12 cellular contexts compared by ENCODE assay signal in genomic region chr6:119096683-119097310, GRCh38. TPM values are rescaled to one million over a fixed set of nuclear protein-coding genes. Genes with fewer than 3 reads are reported as not detected.
DNase-seq lines count a peak whose midpoint lies in the region; ATAC-seq, FAIRE-seq and TF ChIP-seq lines count a peak whose summit lies in the region.
"Had no signal": no experiment of that assay in that cellular context is flagged by ENCODE, and none has a peak within 500 bp of the region (broad histone marks: within the 10 kb centered on the region; RNA-seq: fewer than 3 reads in every experiment).

No MANE protein-coding gene starts in this region.

- TF ChIP-seq CTCF in endothelial cell of umbilical vein (IDR thresholded peaks at IDR 0.05; ENCODE audit: extremely low read depth in 1 of 2, insufficient read depth in 1 of 2, low read depth in 1 of 2, low read length in 2 of 2), result no peak
- no peak for TF ChIP-seq CTCF in lower lobe of right lung (IDR thresholded peaks at IDR 0.05)
- TF ChIP-seq CTCF in MM.1S (IDR thresholded peaks at IDR 0.05; ENCODE audit: low read length), result no peak

- H3K9me3 Mint-ChIP-seq in activated CD8-positive, alpha-beta T cell treated with anti-CD3 and anti-CD28 coated beads, Interleukin-2, amount 10 ng/mL, durations not matched to agents 7 days and 5 days (ENCODE audit: insufficient read depth), result no peaks in the 10 kb centered on the region
- H3K9me3 Mint-ChIP-seq in activated T-cell treated with anti-CD3 and anti-CD28 coated beads, Interleukin-2, amount 50 U/mL, for 24 hours, result no peaks in the 10 kb centered on the region
- H3K9me3 Mint-ChIP-seq: activated naive CD8-positive, alpha-beta T cell treated with anti-CD3 and anti-CD28 coated beads, Interleukin-2, amount 10 ng/mL, durations not matched to agents 7 days and 5 days had no signal

- H2AFZ ChIP-seq in endothelial cell of umbilical vein (ENCODE audit: low read depth, low read length), result no peak overlapping the region
- H2AFZ ChIP-seq in MM.1S (ENCODE audit: low read length), result no peak overlapping the region

- H3K36me3 Mint-ChIP-seq in activated CD8-positive, alpha-beta T cell treated with anti-CD3 and anti-CD28 coated beads, Interleukin-2, amount 10 ng/mL, durations not matched to agents 7 days and 5 days (ENCODE audit: low read depth), result no peaks in the 10 kb centered on the region
- no peaks in the 10 kb centered on the region for H3K36me3 Mint-ChIP-seq in activated T-cell treated with anti-CD3 and anti-CD28 coated beads, Interleukin-2, amount 50 U/mL, for 24 hours (ENCODE audit: low read depth)
- H3K36me3 Mint-ChIP-seq: activated naive CD8-positive, alpha-beta T cell treated with anti-CD3 and anti-CD28 coated beads, Interleukin-2, amount 10 ng/mL, durations not matched to agents 7 days and 5 days had no signal

- DNase-seq in SHP77 (lab: John Stamatoyannopoulos, UW), result peak; percentile 29 to 79
- DNase-seq in endothelial cell of umbilical vein (ENCODE audit: low read depth, low spot score), result peak; percentile 34
- DNase-seq in lower lobe of right lung, result no peak
- DNase-seq in superior temporal gyrus (ENCODE audit: extremely low spot score), result peak; percentile 40
- DNase-seq in activated CD8-positive, alpha-beta T cell treated with anti-CD3 and anti-CD28 coated beads, Interleukin-2, amount 10 ng/mL, durations not matched to agents 7 days and 5 days, result no peak
- DNase-seq in activated T-cell treated with anti-CD3 and anti-CD28 coated beads, Interleukin-2, amount 50 U/mL, for 24 hours, result no peak
- no peak for DNase-seq in MM.1S
- no peak for DNase-seq in NCI-H1930 (lab: John Stamatoyannopoulos, UW)
- DNase-seq: activated naive CD8-positive, alpha-beta T cell treated with anti-CD3 and anti-CD28 coated beads, Interleukin-2, amount 10 ng/mL, durations not matched to agents 7 days and 5 days; GF-D8; NCI-H524 treated with DMSO at 0.1 percent for 48 hours; T-helper 9 cell had no signal

- no peak overlapping the region for H3K9ac ChIP-seq in endothelial cell of umbilical vein (replicated peaks; ENCODE audit: extremely low read depth, insufficient read depth, low read length)
- no peak overlapping the region for H3K9ac ChIP-seq in MM.1S (ENCODE audit: low read length)

- no peak overlapping the region for H3K4me2 ChIP-seq in endothelial cell of umbilical vein (ENCODE audit: insufficient read depth, low read length)
- no peak overlapping the region for H3K4me2 ChIP-seq in MM.1S (ENCODE audit: low read depth, low read length)

- FAIRE-seq in endothelial cell of umbilical vein (lab: Jason Lieb, UNC), result no peak

- peak; percentile 59 to 83 for ATAC-seq in lower lobe of right lung
- no peak for ATAC-seq in activated CD8-positive, alpha-beta T cell treated with anti-CD3 and anti-CD28 coated beads, Interleukin-2, amount 10 ng/mL, durations not matched to agents 7 days and 5 days

- no peaks in the 10 kb centered on the region for H3F3A ChIP-seq in MM.1S (ENCODE audit: insufficient read depth, low read length)

- CTCF ChIA-PET in endothelial cell of umbilical vein (lab: Charles Lee), result no interaction called here
- CTCF ChIA-PET in activated CD8-positive, alpha-beta T cell treated with anti-CD3 and anti-CD28 coated beads, Interleukin-2, amount 10 ng/mL, durations not matched to agents 7 days and 5 days (lab: Charles Lee), result interaction anchor here (0.6 to 4.2 kb wide), 2 partner anchors 13 to 19 kb away, joined by 4 to 29 read pairs; no protein-coding TSS in a partner anchor

- H3K27me3 ChIP-seq in endothelial cell of umbilical vein (ENCODE audit: control insufficient read depth in 2 of 2, insufficient read depth in 2 of 2, low read length in 2 of 2) (no peaks in the 10 kb centered on the region), lower lobe of right lung (ENCODE audit: low read depth) (no peaks in the 10 kb centered on the region), MM.1S (replicated peaks; ENCODE audit: insufficient read depth, low read length) (no peaks in the 10 kb centered on the region)

- H3K79me2 ChIP-seq in endothelial cell of umbilical vein (ENCODE audit: control insufficient read depth, insufficient read depth, low read length) (no peaks in the 10 kb centered on the region), MM.1S (ENCODE audit: low read length) (no peaks in the 10 kb centered on the region)

- dilution Hi-C loops in endothelial cell of umbilical vein (cut with MboI; ENCODE audit: extremely low pct_ligation_motif_present, low sequenced_read_pairs), result no loop called here

- H3K4me1 ChIP-seq in endothelial cell of umbilical vein (ENCODE audit: control insufficient read depth, extremely low read depth, insufficient read depth, low read length) (no peaks in the 10 kb centered on the region), lower lobe of right lung (no peaks in the 10 kb centered on the region), MM.1S (ENCODE audit: low read length) (no peaks in the 10 kb centered on the region)

- H3K4me3 ChIP-seq in endothelial cell of umbilical vein (replicated peaks in 1 of 3; ENCODE audit: insufficient read depth in 1 of 3, low read depth in 1 of 3, low read length in 3 of 3) (no peak overlapping the region), lower lobe of right lung (no peak overlapping the region), MM.1S (ENCODE audit: low read length) (no peak overlapping the region)

- no peak for TF ChIP-seq POLR2A in endothelial cell of umbilical vein (IDR thresholded peaks at IDR 0.05; ENCODE audit: low read depth, low read length)

- no peak overlapping the region for H3K4me3 Mint-ChIP-seq in activated CD8-positive, alpha-beta T cell treated with anti-CD3 and anti-CD28 coated beads, Interleukin-2, amount 10 ng/mL, durations not matched to agents 7 days and 5 days
- no peak overlapping the region for H3K4me3 Mint-ChIP-seq in activated T-cell treated with anti-CD3 and anti-CD28 coated beads, Interleukin-2, amount 50 U/mL, for 24 hours
- H3K4me3 Mint-ChIP-seq: activated naive CD8-positive, alpha-beta T cell treated with anti-CD3 and anti-CD28 coated beads, Interleukin-2, amount 10 ng/mL, durations not matched to agents 7 days and 5 days had no signal

- H3K9me1 ChIP-seq in endothelial cell of umbilical vein (replicated peaks; ENCODE audit: control insufficient read depth, extremely low read depth, insufficient read depth, low read length), result no peaks in the 10 kb centered on the region

- BruUV-seq in endothelial cell of umbilical vein (replicated peaks; lab: Mats Ljungman, UMichigan), result no TSS peak

- intact Hi-C loops in endothelial cell of umbilical vein (cut with micrococcal nuclease), result no loop called here
- intact Hi-C loops in lower lobe of right lung (cut with DNase I), result no loop called here

- POLR2A ChIA-PET in endothelial cell of umbilical vein (lab: Charles Lee), result no interaction called here
- POLR2A ChIA-PET in activated CD8-positive, alpha-beta T cell treated with anti-CD3 and anti-CD28 coated beads, Interleukin-2, amount 10 ng/mL, durations not matched to agents 7 days and 5 days (lab: Charles Lee), result no interaction called here

- no peak overlapping the region for H3K27ac Mint-ChIP-seq in activated CD8-positive, alpha-beta T cell treated with anti-CD3 and anti-CD28 coated beads, Interleukin-2, amount 10 ng/mL, durations not matched to agents 7 days and 5 days
- H3K27ac Mint-ChIP-seq in activated T-cell treated with anti-CD3 and anti-CD28 coated beads, Interleukin-2, amount 50 U/mL, for 24 hours, result no peak overlapping the region
- H3K27ac Mint-ChIP-seq: activated naive CD8-positive, alpha-beta T cell treated with anti-CD3 and anti-CD28 coated beads, Interleukin-2, amount 10 ng/mL, durations not matched to agents 7 days and 5 days had no signal

- H3K27me3 Mint-ChIP-seq in activated CD8-positive, alpha-beta T cell treated with anti-CD3 and anti-CD28 coated beads, Interleukin-2, amount 10 ng/mL, durations not matched to agents 7 days and 5 days (ENCODE audit: low read depth), result no peaks in the 10 kb centered on the region
- H3K27me3 Mint-ChIP-seq in activated T-cell treated with anti-CD3 and anti-CD28 coated beads, Interleukin-2, amount 50 U/mL, for 24 hours, result no peaks in the 10 kb centered on the region
- H3K27me3 Mint-ChIP-seq: activated naive CD8-positive, alpha-beta T cell treated with anti-CD3 and anti-CD28 coated beads, Interleukin-2, amount 10 ng/mL, durations not matched to agents 7 days and 5 days had no signal

- H3K9me2 ChIP-seq in MM.1S (replicated peaks; ENCODE audit: insufficient read depth, low read length), result no peaks in the 10 kb centered on the region

- H3K27ac ChIP-seq in endothelial cell of umbilical vein (ENCODE audit: insufficient read depth, low read depth, low read length) (no peak overlapping the region), lower lobe of right lung (peak overlapping the region; percentile 39), MM.1S (ENCODE audit: low read length) (no peak overlapping the region)

- H3K36me3 ChIP-seq in endothelial cell of umbilical vein (ENCODE audit: control insufficient read depth in 2 of 2, extremely low read depth in 1 of 2, insufficient read depth in 2 of 2, low read length in 2 of 2) (no peaks in the 10 kb centered on the region), lower lobe of right lung (no peaks in the 10 kb centered on the region), MM.1S (replicated peaks; ENCODE audit: insufficient read depth, low read length) (no peaks in the 10 kb centered on the region)

- H4K20me1 ChIP-seq in endothelial cell of umbilical vein (replicated peaks; ENCODE audit: control insufficient read depth, extremely low read depth, insufficient read depth, low read length) (no peaks in the 10 kb centered on the region), MM.1S (ENCODE audit: insufficient read depth, low read length) (no peaks in the 10 kb centered on the region)

- H3K4me1 Mint-ChIP-seq in activated CD8-positive, alpha-beta T cell treated with anti-CD3 and anti-CD28 coated beads, Interleukin-2, amount 10 ng/mL, durations not matched to agents 7 days and 5 days (ENCODE audit: low read depth), result peaks cover 2% of the 10 kb centered on the region
- peaks cover 19% of the 10 kb centered on the region for H3K4me1 Mint-ChIP-seq in activated T-cell treated with anti-CD3 and anti-CD28 coated beads, Interleukin-2, amount 50 U/mL, for 24 hours (ENCODE audit: low read depth)

- no peaks in the 10 kb centered on the region for H3K9me3 ChIP-seq in endothelial cell of umbilical vein (replicated peaks; ENCODE audit: control insufficient read depth, insufficient read depth, low read length)
- no peaks in the 10 kb centered on the region for H3K9me3 ChIP-seq in lower lobe of right lung
- H3K9me3 ChIP-seq in MM.1S (replicated peaks; ENCODE audit: insufficient read depth, low read length), result no peaks in the 10 kb centered on the region

RNA-seq across cellular contexts. Expression of gene FAM184A, which starts 18.3 kb away (rescaled TPM):
- 0.84 and 0.95 TPM in 2 replicates for total RNA-seq in endothelial cell of umbilical vein
- 0.04 and 0.16 TPM in 2 replicates for polyA plus RNA-seq in endothelial cell of umbilical vein
- polyA plus RNA-seq in endothelial cell of umbilical vein (2011; cell fraction: cytosol; rRNA removed), result 0.10 and 0.19 TPM in 2 replicates
- 0.48 and 0.51 TPM in 2 replicates for polyA plus RNA-seq in endothelial cell of umbilical vein (2011; cell fraction: nucleus; rRNA removed)
- polyA plus RNA-seq in endothelial cell of umbilical vein (2012), result not detected in 2 replicates
- polyA minus RNA-seq in endothelial cell of umbilical vein, result 0.96 TPM in 1 of 2 replicates, not detected in the other
- polyA minus RNA-seq in endothelial cell of umbilical vein (2011; cell fraction: cytosol; rRNA and poly(A)+ RNA removed), result not detected
- polyA minus RNA-seq in endothelial cell of umbilical vein (2011; cell fraction: nucleus; rRNA and poly(A)+ RNA removed), result 1.1 and 1.3 TPM in 2 replicates
- 15.9 TPM for total RNA-seq in lower lobe of right lung
- total RNA-seq in activated CD8-positive, alpha-beta T cell treated with anti-CD3 and anti-CD28 coated beads, Interleukin-2, amount 10 ng/mL, durations not matched to agents 7 days and 5 days, result 1 to 10 TPM; 2.2 to 2.7 TPM

Comparison
In these comparisons a context has a peak if more than half of its experiments do, and no peak if none do; other contexts are left out.
1. DNase-seq: peak in SHP77 (2 of 2), endothelial cell of umbilical vein (single experiment) and superior temporal gyrus (single experiment); none in lower lobe of right lung (single experiment), activated CD8-positive, alpha-beta T cell treated with anti-CD3 and anti-CD28 coated beads, Interleukin-2, amount 10 ng/mL, durations not matched to agents 7 days and 5 days (single experiment), activated T-cell treated with anti-CD3 and anti-CD28 coated beads, Interleukin-2, amount 50 U/mL, for 24 hours (single experiment), MM.1S (single experiment) and NCI-H1930 (0 of 2).